20 cellular contexts compared by ENCODE assay signal in the genomic region with DNA sequence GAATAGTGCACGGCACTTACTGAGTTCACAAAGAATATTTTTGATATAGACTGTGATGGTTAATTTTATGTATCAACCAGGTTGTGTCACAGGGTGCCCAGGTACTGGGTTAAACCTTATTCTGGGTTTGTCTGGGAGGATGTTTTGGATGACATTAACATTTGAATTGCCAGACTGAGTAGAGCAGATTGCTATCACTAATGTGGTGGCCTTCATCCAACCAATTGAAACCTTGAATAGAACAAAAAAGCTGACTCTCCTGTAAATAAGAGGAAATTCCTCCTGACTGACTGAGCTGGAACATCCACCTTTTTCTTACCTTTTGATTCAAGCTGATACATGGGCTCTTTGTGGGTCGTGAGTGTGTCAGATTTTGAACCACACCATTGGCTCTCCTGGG.
DNase-seq lines count a peak whose midpoint lies in the region; ATAC-seq and TF ChIP-seq lines count a peak whose summit lies in the region.
"Had no signal": no experiment of that assay in that cellular context is flagged by ENCODE, and none has a peak within 500 bp of the region (broad histone marks: within the 10 kb centered on the region; RNA-seq: fewer than 3 reads in every experiment).

No MANE protein-coding gene starts in this region.

- no peaks in the 10 kb centered on the region for H3K36me3 Mint-ChIP-seq in WTC11
- H3K36me3 Mint-ChIP-seq: CD14-positive monocyte had no signal

- H3K9me3 Mint-ChIP-seq in WTC11: no peaks in the 10 kb centered on the region

- TF ChIP-seq CTCF in WTC11 (IDR thresholded peaks at IDR 0.05) (no peak), epithelial cell of esophagus (IDR thresholded peaks at IDR 0.05; ENCODE audit: insufficient read depth, low read depth, low read length, missing control alignments) (no peak)

- H3K4me3 ChIP-seq in epithelial cell of esophagus (ENCODE audit: low read length): no peak overlapping the region
- H3K4me3 ChIP-seq: A549; BLaER1 treated with 17β-estradiol and CSF1 and Interleukin-3, amounts not matched to agents 10 nM and 100 nM; HAP-1 had no signal

- H3K27ac Mint-ChIP-seq in WTC11: peak overlapping the region; percentile 79; the same call in 1 of the 2 replicates
- H3K27ac Mint-ChIP-seq: CD14-positive monocyte; CD4-positive, alpha-beta T cell; CD8-positive, alpha-beta memory T cell; HFFc6 had no signal

- peaks cover 14% of the 10 kb centered on the region for H3K4me1 Mint-ChIP-seq in WTC11
- H3K4me1 Mint-ChIP-seq: CD14-positive monocyte; CD8-positive, alpha-beta memory T cell had no signal

- H3K27me3 Mint-ChIP-seq in WTC11 (ENCODE audit: low read depth): no peaks in the 10 kb centered on the region
- H3K27me3 Mint-ChIP-seq: CD4-positive, alpha-beta T cell; CD8-positive, alpha-beta memory T cell had no signal

- DNase-seq in ELF-1 (ENCODE audit: low read depth, low spot score): peak; percentile 25
- no peak for DNase-seq in WTC11 (ENCODE audit: low spot score)
- DNase-seq in epithelial cell of esophagus (ENCODE audit: low read depth): peak; percentile 28
- DNase-seq in iPS DF 4.7 (ENCODE audit: extremely low read depth, low spot score): peak; percentile 19
- DNase-seq in NOMO-1 treated with dmso at 0.1 percent for 144 hours (lab: John Stamatoyannopoulos, UW; ENCODE audit: unreplicated experiment): no peak
- DNase-seq in NCI-H510A (lab: John Stamatoyannopoulos, UW): no peak
- DNase-seq in activated CD4-positive, alpha-beta T cell treated with anti-CD3 and anti-CD28 coated beads for 1 hour: no peak
- DNase-seq in NCI-H128 (lab: John Stamatoyannopoulos, UW; ENCODE audit: unreplicated experiment): no peak
- DNase-seq: ACHN; AML-193; BE2C; CD4-positive, alpha-beta T cell; CD8-positive, alpha-beta memory T cell; DMS53; DMS79 treated with DMSO at 0.1 percent for 48 hours; HFFc6 had no signal

- POLR2A ChIA-PET in WTC11 (lab: Charles Lee): no interaction called here

- CTCF ChIA-PET in WTC11 (lab: Charles Lee): no interaction called here

- peak; percentile 77 for ATAC-seq in WTC11
- ATAC-seq: A549 had no signal

- no peak overlapping the region for H3K4me3 Mint-ChIP-seq in WTC11
- H3K4me3 Mint-ChIP-seq: CD14-positive monocyte; CD4-positive, alpha-beta T cell; CD8-positive, alpha-beta memory T cell; HFFc6 had no signal

TF ChIP-seq in WTC11, 78 proteins besides CTCF, POLR2A, EP300 and RAD21:
- TF ChIP-seq, protein P1, sequence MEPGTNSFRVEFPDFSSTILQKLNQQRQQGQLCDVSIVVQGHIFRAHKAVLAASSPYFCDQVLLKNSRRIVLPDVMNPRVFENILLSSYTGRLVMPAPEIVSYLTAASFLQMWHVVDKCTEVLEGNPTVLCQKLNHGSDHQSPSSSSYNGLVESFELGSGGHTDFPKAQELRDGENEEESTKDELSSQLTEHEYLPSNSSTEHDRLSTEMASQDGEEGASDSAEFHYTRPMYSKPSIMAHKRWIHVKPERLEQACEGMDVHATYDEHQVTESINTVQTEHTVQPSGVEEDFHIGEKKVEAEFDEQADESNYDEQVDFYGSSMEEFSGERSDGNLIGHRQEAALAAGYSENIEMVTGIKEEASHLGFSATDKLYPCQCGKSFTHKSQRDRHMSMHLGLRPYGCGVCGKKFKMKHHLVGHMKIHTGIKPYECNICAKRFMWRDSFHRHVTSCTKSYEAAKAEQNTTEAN (CRISPR knock-in tag; IDR thresholded peaks at IDR 0.05): no peak
- no peak for TF ChIP-seq GABPB1 (CRISPR knock-in tag; IDR thresholded peaks at IDR 0.05)
- no peak for TF ChIP-seq SMAD4 (CRISPR knock-in tag; IDR thresholded peaks at IDR 0.05)

Comparison
In these comparisons a context has a peak if more than half of its experiments do, and no peak if none do; other contexts are left out.
1. DNase-seq: peak in ELF-1 (single experiment), epithelial cell of esophagus (single experiment) and iPS DF 4.7 (single experiment); none in WTC11 (single experiment), NOMO-1 treated with dmso at 0.1 percent for 144 hours (single experiment), NCI-H510A (single experiment), activated CD4-positive, alpha-beta T cell treated with anti-CD3 and anti-CD28 coated beads for 1 hour (single experiment) and NCI-H128 (single experiment).